Comparison of ENCODE assay signal across 14 cellular contexts in the genomic region with DNA sequence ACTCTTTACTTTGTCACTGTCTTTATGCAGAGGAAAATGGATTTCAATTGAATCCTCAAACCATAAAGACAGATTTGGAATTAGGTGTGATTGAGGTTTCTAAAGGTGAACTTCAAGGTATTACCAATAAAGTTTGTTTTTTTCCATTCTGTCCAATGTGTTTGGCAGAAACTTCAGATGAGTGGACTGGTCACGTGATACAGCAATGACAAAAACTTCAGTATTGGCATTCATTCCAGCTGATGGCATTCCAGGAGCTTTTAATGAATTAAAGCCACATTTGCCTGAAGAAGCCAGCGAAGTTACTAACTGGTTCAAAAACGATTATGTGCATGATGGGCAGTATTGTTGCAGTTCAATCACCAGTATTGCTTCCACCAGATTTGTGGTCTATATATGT. TPM values are rescaled to one million over a fixed set of nuclear protein-coding genes. Genes with fewer than 3 reads are reported as not detected.
"Had no signal": no experiment of that assay in that cellular context is flagged by ENCODE, and none has a peak within 500 bp of the region (broad histone marks: within the 10 kb centered on the region; RNA-seq: fewer than 3 reads in every experiment).

No MANE protein-coding gene starts in this region.

- DNase-seq: activated CD4-positive, alpha-beta T cell treated with anti-CD3 and anti-CD28 coated beads, Interleukin-2, amount 50 U/mL, for 1 hour; activated CD8-positive, alpha-beta memory T cell treated with anti-CD3 and anti-CD28 coated beads for 24 hours; activated naive CD4-positive, alpha-beta T cell treated with Interleukin-2 at 50 U/mL for 16 hours; anterior cingulate cortex; left ventricle myocardium superior; natural killer cell; retina; stimulated activated CD4-positive, alpha-beta T cell treated with anti-CD3 and anti-CD28 coated beads, Interleukin-4, amount 100 ng/mL, for 24 hours; stimulated activated naive CD4-positive, alpha-beta T cell treated with Interleukin-2 at 50 U/mL for 16 hours had no signal

- FAIRE-seq: bronchial epithelial cell had no signal

- ATAC-seq: left ventricle myocardium superior, natural killer cell had no signal

- H3K27ac Mint-ChIP-seq: dendritic cell treated with granulocyte-macrophage colony-stimulating factor and Interleukin-4, amounts not matched to agents 40 ng/mL and 50 ng/mL, for 4 days; natural killer cell; type B pancreatic cell had no signal

- H3K9me3 Mint-ChIP-seq: dendritic cell treated with granulocyte-macrophage colony-stimulating factor and Interleukin-4, amounts not matched to agents 40 ng/mL and 50 ng/mL, for 4 days; natural killer cell; type B pancreatic cell had no signal

- H3K27ac ChIP-seq: epithelial cell of prostate had no signal

- H3K4me3 Mint-ChIP-seq: dendritic cell treated with granulocyte-macrophage colony-stimulating factor and Interleukin-4, amounts not matched to agents 40 ng/mL and 50 ng/mL, for 4 days; natural killer cell; type B pancreatic cell had no signal

- H3K36me3 Mint-ChIP-seq: natural killer cell, type B pancreatic cell had no signal

- H3K4me1 Mint-ChIP-seq: natural killer cell had no signal

RNA-seq across cellular contexts. Expression of gene MASP1, which starts 4.5 kb away (rescaled TPM):
- total RNA-seq: kidney epithelial cell, natural killer cell had no signal
